ENCODE assay signal across 22 cellular contexts in the genomic region with DNA sequence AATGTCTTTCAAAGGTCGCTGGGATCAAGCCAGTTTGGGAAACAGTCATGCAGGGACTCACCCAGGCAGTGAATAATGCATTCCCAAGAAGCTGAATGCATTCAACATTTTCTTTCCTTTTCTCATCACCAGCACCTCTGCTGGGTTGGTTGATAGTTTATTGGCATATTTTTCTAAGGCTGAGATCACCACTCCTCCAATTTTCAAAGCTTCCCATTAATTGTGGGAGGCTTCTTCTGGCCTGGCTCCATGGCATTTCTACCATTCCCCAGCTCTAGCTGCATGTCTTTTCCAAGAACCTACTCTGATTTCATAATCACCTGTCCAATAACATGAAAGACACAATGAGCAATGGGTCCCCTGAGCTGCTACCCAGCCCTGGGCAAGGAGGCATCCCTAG. TPM values are rescaled to one million over a fixed set of nuclear protein-coding genes. Genes with fewer than 3 reads are reported as not detected.
DNase-seq lines count a peak whose midpoint lies in the region; ATAC-seq and TF ChIP-seq lines count a peak whose summit lies in the region.
"Had no signal": no experiment of that assay in that cellular context is flagged by ENCODE, and none has a peak within 500 bp of the region (broad histone marks: within the 10 kb centered on the region; RNA-seq: fewer than 3 reads in every experiment).

No MANE protein-coding gene starts in this region.

- in situ Hi-C loops in astrocyte of the spinal cord (cut with HindIII; ENCODE audit: low sequenced_read_pairs), result no loop called here
- in situ Hi-C loops in HAP-1 (cut with MboI; ENCODE audit: low sequenced_read_pairs), result no loop called here

- H3K9me3 Mint-ChIP-seq in natural killer cell treated with Interleukin-12 subunit alpha and Interleukin-12 subunit beta and Interleukin-15 and Interleukin-18, amount 100 ng/mL, for 72 hours, result no peaks in the 10 kb centered on the region
- H3K9me3 Mint-ChIP-seq: effector memory CD8-positive, alpha-beta T cell had no signal

- no peak overlapping the region for H3K4me3 Mint-ChIP-seq in natural killer cell treated with Interleukin-12 subunit alpha and Interleukin-12 subunit beta and Interleukin-15 and Interleukin-18, amount 100 ng/mL, for 72 hours
- H3K4me3 Mint-ChIP-seq: activated naive CD4-positive, alpha-beta T cell treated with anti-CD3 and anti-CD28 coated beads, Interleukin-2, amount 50 U/mL, for 24 hours; CD4-positive, alpha-beta T cell; effector memory CD8-positive, alpha-beta T cell had no signal

- no peak for TF ChIP-seq CTCF in BJ (IDR thresholded peaks at IDR 0.05; ENCODE audit: insufficient read depth, low read depth, low read length)
- TF ChIP-seq CTCF in astrocyte of the spinal cord (IDR thresholded peaks at IDR 0.05; ENCODE audit: low read depth, low read length), result no peak
- TF ChIP-seq CTCF in omental fat pad (IDR thresholded peaks at IDR 0.05), result no peak

- CTCF ChIA-PET in BJ (lab: Yijun Ruan, JAX), result interaction anchor here (1.2 kb wide), 1 partner anchor 87 kb away, joined by 3 read pairs; no protein-coding TSS in a partner anchor

- peaks cover 0 to 3% of the 10 kb centered on the region in 2 donors for H3K27me3 Mint-ChIP-seq in natural killer cell treated with Interleukin-12 subunit alpha and Interleukin-12 subunit beta and Interleukin-15 and Interleukin-18, amount 100 ng/mL, for 72 hours
- H3K27me3 Mint-ChIP-seq: activated naive CD4-positive, alpha-beta T cell treated with anti-CD3 and anti-CD28 coated beads, Interleukin-2, amount 50 U/mL, for 24 hours; CD4-positive, alpha-beta T cell; effector memory CD8-positive, alpha-beta T cell had no signal

- POLR2A ChIA-PET in BJ (lab: Charles Lee), result no interaction called here

- H3K4me3 ChIP-seq in BJ (ENCODE audit: low read depth, low read length), result no peak overlapping the region
- H3K4me3 ChIP-seq in astrocyte of the spinal cord (ENCODE audit: low read depth, low read length), result no peak overlapping the region
- H3K4me3 ChIP-seq in HAP-1, result no peak overlapping the region
- H3K4me3 ChIP-seq: body of pancreas, lower lobe of right lung, psoas muscle, spleen had no signal

- H3K36me3 ChIP-seq in BJ (ENCODE audit: control insufficient read depth, insufficient read depth, low read length) (no peaks in the 10 kb centered on the region), HAP-1 (replicated peaks) (no peaks in the 10 kb centered on the region; the same call in 1 of the 2 replicates)
- H3K36me3 ChIP-seq: lower lobe of right lung, spleen had no signal

- H3K4me1 ChIP-seq in HAP-1, result no peaks in the 10 kb centered on the region
- H3K4me1 ChIP-seq: body of pancreas, lower lobe of right lung, psoas muscle, spleen had no signal

- no peaks in the 10 kb centered on the region; the same call in 1 of the 2 replicates for H3K9me3 ChIP-seq in HAP-1
- H3K9me3 ChIP-seq: body of pancreas, lower lobe of right lung had no signal

- no peaks in the 10 kb centered on the region for H3K27me3 ChIP-seq in BJ (ENCODE audit: control insufficient read depth, insufficient read depth, low read length)
- H3K27me3 ChIP-seq in HAP-1 (ENCODE audit: low read depth), result no peaks in the 10 kb centered on the region
- H3K27me3 ChIP-seq: body of pancreas, spleen had no signal

- no peak overlapping the region for H3K27ac Mint-ChIP-seq in natural killer cell treated with Interleukin-12 subunit alpha and Interleukin-12 subunit beta and Interleukin-15 and Interleukin-18, amount 100 ng/mL, for 72 hours
- H3K27ac Mint-ChIP-seq: activated naive CD4-positive, alpha-beta T cell treated with anti-CD3 and anti-CD28 coated beads, Interleukin-2, amount 50 U/mL, for 24 hours; CD4-positive, alpha-beta T cell; effector memory CD8-positive, alpha-beta T cell had no signal

- no peaks in the 10 kb centered on the region for H3K36me3 Mint-ChIP-seq in natural killer cell treated with Interleukin-12 subunit alpha and Interleukin-12 subunit beta and Interleukin-15 and Interleukin-18, amount 100 ng/mL, for 72 hours
- H3K36me3 Mint-ChIP-seq: activated naive CD4-positive, alpha-beta T cell treated with anti-CD3 and anti-CD28 coated beads, Interleukin-2, amount 50 U/mL, for 24 hours had no signal

- H3K4me1 Mint-ChIP-seq in natural killer cell treated with Interleukin-12 subunit alpha and Interleukin-12 subunit beta and Interleukin-15 and Interleukin-18, amount 100 ng/mL, for 72 hours (ENCODE audit: low read depth in 2 of 2), result no peaks in the 10 kb centered on the region
- H3K4me1 Mint-ChIP-seq: activated naive CD4-positive, alpha-beta T cell treated with anti-CD3 and anti-CD28 coated beads, Interleukin-2, amount 50 U/mL, for 24 hours had no signal

- DNase-seq in BJ (ENCODE audit: low read depth) (peak; percentile 80), HS-5 (ENCODE audit: low read depth) (peak; percentile 56), astrocyte of the spinal cord (ENCODE audit: low read depth, low spot score) (peak; percentile 52), omental fat pad (ENCODE audit: low spot score) (no peak), HAP-1 (ENCODE audit: low spot score in 2 of 2) (no peak), NCI-H82 treated with DMSO at 0.1 percent for 48 hours (lab: John Stamatoyannopoulos, UW; ENCODE audit: unreplicated experiment) (no peak)
- no peak for DNase-seq in natural killer cell treated with Interleukin-12 subunit alpha and Interleukin-12 subunit beta and Interleukin-15 and Interleukin-18, amount 100 ng/mL, for 72 hours (ENCODE audit: low spot score)
- DNase-seq: ACHN; activated CD4-positive, alpha-beta T cell treated with anti-CD3 and anti-CD28 coated beads for 4 hours; body of pancreas; CD4-positive, alpha-beta T cell; effector memory CD8-positive, alpha-beta T cell; lower lobe of right lung; NCI-H1436; NCI-H526; psoas muscle; SHP77 treated with DMSO at 0.1 percent for 48 hours; spleen; substantia nigra had no signal

- ATAC-seq in omental fat pad (ENCODE audit: low FRiP score), result peak; percentile 85
- ATAC-seq in natural killer cell treated with Interleukin-12 subunit alpha and Interleukin-12 subunit beta and Interleukin-15 and Interleukin-18, amount 100 ng/mL, for 72 hours, result no peak
- no peak for ATAC-seq in HG02763 (IDR thresholded peaks at IDR 0.05; ENCODE audit: unreplicated experiment)
- ATAC-seq: body of pancreas; effector memory CD8-positive, alpha-beta T cell; HCT116; lower lobe of right lung; psoas muscle had no signal

RNA-seq across cellular contexts. Expression of a gene that starts 35.8 kb away (rescaled TPM):
- 4.3 TPM in 2 replicates for polyA plus RNA-seq in BJ (2011; rRNA removed)
- 0.57 and 0.62 TPM in 2 replicates for polyA minus RNA-seq in BJ (2011; rRNA and poly(A)+ RNA removed)
- total RNA-seq in omental fat pad, result 100 to 1,000 TPM in 3 of 4 donors, 10 to 100 TPM in 1; 45.1 to 264 (median 207) TPM
- total RNA-seq in natural killer cell treated with Interleukin-12 subunit alpha and Interleukin-12 subunit beta and Interleukin-15 and Interleukin-18, amount 100 ng/mL, for 72 hours, result not detected
- total RNA-seq: CD4-positive, alpha-beta T cell had no signal

Comparison
In these comparisons a context has a peak if more than half of its experiments do, and no peak if none do; other contexts are left out.
1. DNase-seq: peak in BJ (single experiment), HS-5 (single experiment) and astrocyte of the spinal cord (single experiment); none in omental fat pad (single experiment), natural killer cell treated with Interleukin-12 subunit alpha and Interleukin-12 subunit beta and Interleukin-15 and Interleukin-18, amount 100 ng/mL, for 72 hours (single experiment), HAP-1 (0 of 2) and NCI-H82 treated with DMSO at 0.1 percent for 48 hours (single experiment).
2. RNA of a gene that starts 35.8 kb away (total RNA-seq): 45.1 to 264 TPM in omental fat pad; not detected in natural killer cell treated with Interleukin-12 subunit alpha and Interleukin-12 subunit beta and Interleukin-15 and Interleukin-18, amount 100 ng/mL, for 72 hours; every median in the first group is over 10 times any median in the second.